In genomic region chr2:230899786-230900185, GRCh38 we compare ENCODE assay signal across 16 cellular contexts. TPM values are rescaled to one million over a fixed set of nuclear protein-coding genes. Genes with fewer than 3 reads are reported as not detected.
A peak's percentile ranks its signal among the peaks of the same experiment; 100 is the strongest.
DNase-seq lines count a peak whose midpoint lies in the region; ATAC-seq and TF ChIP-seq lines count a peak whose summit lies in the region.
"Had no signal": no experiment of that assay in that cellular context is flagged by ENCODE, and none has a peak within 500 bp of the region (broad histone marks: within the 10 kb centered on the region; RNA-seq: fewer than 3 reads in every experiment).

No MANE protein-coding gene starts in this region.

- no peaks in the 10 kb centered on the region for H3K36me3 Mint-ChIP-seq in activated T-cell treated with anti-CD3 and anti-CD28 coated beads, Interleukin-2, amount 50 U/mL, for 72 hours (ENCODE audit: insufficient read depth in 2 of 2)
- no peaks in the 10 kb centered on the region for H3K36me3 Mint-ChIP-seq in endodermal cell (ENCODE audit: low read depth)
- H3K36me3 Mint-ChIP-seq: mesothelial cell of epicardium had no signal

- peaks cover 40% of the 10 kb centered on the region for H3K27me3 Mint-ChIP-seq in activated T-cell treated with anti-CD3 and anti-CD28 coated beads, Interleukin-2, amount 50 U/mL, for 72 hours (ENCODE audit: low read depth)
- peaks cover 6% of the 10 kb centered on the region for H3K27me3 Mint-ChIP-seq in endodermal cell (ENCODE audit: insufficient read depth)

- no peaks in the 10 kb centered on the region for H3K79me2 ChIP-seq in osteoblast (ENCODE audit: insufficient read depth, low read length)

- H4K20me1 ChIP-seq in osteoblast (ENCODE audit: insufficient read depth, low read length) = no peaks in the 10 kb centered on the region

- no peak overlapping the region for H3K4me2 ChIP-seq in osteoblast (ENCODE audit: insufficient read depth, low read length)

- no peaks in the 10 kb centered on the region for H3K9me3 Mint-ChIP-seq in activated T-cell treated with anti-CD3 and anti-CD28 coated beads, Interleukin-2, amount 50 U/mL, for 72 hours
- no peaks in the 10 kb centered on the region for H3K9me3 Mint-ChIP-seq in endodermal cell
- H3K9me3 Mint-ChIP-seq: mesothelial cell of epicardium, nephron progenitor cell had no signal

- no peak overlapping the region for H3K27ac Mint-ChIP-seq in activated T-cell treated with anti-CD3 and anti-CD28 coated beads, Interleukin-2, amount 50 U/mL, for 72 hours
- H3K27ac Mint-ChIP-seq in endodermal cell = no peak overlapping the region
- H3K27ac Mint-ChIP-seq: mesothelial cell of epicardium had no signal

- peaks cover 30% of the 10 kb centered on the region for H3K27me3 ChIP-seq in osteoblast (ENCODE audit: insufficient read depth, low read length)
- no peaks in the 10 kb centered on the region for H3K27me3 ChIP-seq in endodermal cell (ENCODE audit: control insufficient read depth, insufficient read depth, low read length, poor library complexity, severe bottlenecking)
- H3K27me3 ChIP-seq: dorsolateral prefrontal cortex had no signal

- H3K4me3 ChIP-seq in osteoblast (ENCODE audit: insufficient read depth, low read length) = no peak overlapping the region
- no peak overlapping the region for H3K4me3 ChIP-seq in endodermal cell (ENCODE audit: low read length)
- H3K4me3 ChIP-seq: dorsolateral prefrontal cortex, gastroesophageal sphincter, suprapubic skin had no signal

- H3K4me1 Mint-ChIP-seq in activated T-cell treated with anti-CD3 and anti-CD28 coated beads, Interleukin-2, amount 50 U/mL, for 72 hours (ENCODE audit: low read depth) = peaks cover 54% of the 10 kb centered on the region
- H3K4me1 Mint-ChIP-seq in endodermal cell = peaks cover 6% of the 10 kb centered on the region
- H3K4me1 Mint-ChIP-seq: mesothelial cell of epicardium had no signal

- H3K9me3 ChIP-seq in osteoblast (ENCODE audit: low read depth, low read length) = no peaks in the 10 kb centered on the region
- no peaks in the 10 kb centered on the region for H3K9me3 ChIP-seq in endodermal cell (ENCODE audit: control insufficient read depth, low read length)
- H3K9me3 ChIP-seq: gastroesophageal sphincter, suprapubic skin had no signal

- ATAC-seq in activated T-cell treated with anti-CD3 and anti-CD28 coated beads, Interleukin-2, amount 50 U/mL, for 72 hours (replicated peaks in 1 of 2) = peak; percentile 84 to 87
- ATAC-seq in HG02623 (IDR thresholded peaks at IDR 0.05; ENCODE audit: unreplicated experiment) = no peak
- ATAC-seq: gastroesophageal sphincter, left colon had no signal

- H3K9ac ChIP-seq in endodermal cell (ENCODE audit: extremely low read depth, low read length, poor library complexity, severe bottlenecking) = no peak overlapping the region

- H3K36me3 ChIP-seq in osteoblast (ENCODE audit: insufficient read depth, low read length) (no peaks in the 10 kb centered on the region), endodermal cell (ENCODE audit: control insufficient read depth, insufficient read depth, low read length) (no peaks in the 10 kb centered on the region)
- H3K36me3 ChIP-seq: gastroesophageal sphincter, suprapubic skin had no signal

- no peak for TF ChIP-seq CTCF in osteoblast (IDR thresholded peaks at IDR 0.05; ENCODE audit: extremely low read depth, low read depth, low read length)
- TF ChIP-seq CTCF in endodermal cell (conservative IDR thresholded peaks at IDR 0.05) = no peak

- WGBS in endodermal cell (ENCODE audit: insufficient coverage in 1 of 2, insufficient read length in 1 of 2), 2 experiments = 92 to 97% methylated on average over 2 to 4 of the region's 4 CpGs

- no peak overlapping the region for H3K4me3 Mint-ChIP-seq in activated T-cell treated with anti-CD3 and anti-CD28 coated beads, Interleukin-2, amount 50 U/mL, for 72 hours
- no peak overlapping the region for H3K4me3 Mint-ChIP-seq in endodermal cell
- H3K4me3 Mint-ChIP-seq: mesothelial cell of epicardium, nephron progenitor cell had no signal

- no peak overlapping the region for H2AFZ ChIP-seq in osteoblast (ENCODE audit: low read length)

- H3K27ac ChIP-seq in osteoblast (ENCODE audit: low read depth, low read length) (no peak overlapping the region), endodermal cell (ENCODE audit: low read depth, low read length) (no peak overlapping the region)
- H3K27ac ChIP-seq: gastroesophageal sphincter, suprapubic skin had no signal

- no peaks in the 10 kb centered on the region for H3K4me1 ChIP-seq in osteoblast (ENCODE audit: insufficient read depth, low read length)
- peaks cover 4% of the 10 kb centered on the region for H3K4me1 ChIP-seq in endodermal cell (ENCODE audit: control insufficient read depth, insufficient read depth, low read length)
- H3K4me1 ChIP-seq: gastroesophageal sphincter, suprapubic skin had no signal

- DNase-seq in stimulated activated naive CD4-positive, alpha-beta T cell treated with Interleukin-2 at 50 U/mL for 16 hours (lab: John Stamatoyannopoulos, UW) = peak; percentile 49
- no peak for DNase-seq in stimulated activated naive CD4-positive, alpha-beta T cell (lab: John Stamatoyannopoulos, UW)
- peak; percentile 66 to 69 for DNase-seq in activated T-cell treated with anti-CD3 and anti-CD28 coated beads, Interleukin-2, amount 50 U/mL, for 72 hours
- peak in 2 of 3 donors; percentile 50 for DNase-seq in stimulated activated CD4-positive, alpha-beta T cell treated with anti-CD3 and anti-CD28 coated beads, Interleukin-12 subunit alpha, Interleukin-12 subunit beta, amount 100 ng/mL, for 48 hours (ENCODE audit: low read depth in 2 of 3, low spot score in 1 of 3)
- DNase-seq in ureter (ENCODE audit: low spot score) (no peak), osteoblast (ENCODE audit: insufficient read length, low spot score, missing footprints) (no peak), endodermal cell (no peak)
- DNase-seq: NCI-H1105 treated with DMSO at 0.1 percent for 48 hours, nephron progenitor cell, OCI-M1 had no signal

RNA-seq across cellular contexts. Expression of gene GPR55, which starts 25.3 kb away (rescaled TPM):
- 1 to 10 TPM; 6.8 to 9.8 TPM for total RNA-seq in activated T-cell treated with anti-CD3 and anti-CD28 coated beads, Interleukin-2, amount 50 U/mL, for 72 hours
- total RNA-seq in ureter (0.39 TPM), osteoblast (not detected in 2 replicates), endodermal cell (1 to 10 TPM; 2.6 to 7.5 TPM)
- polyA plus RNA-seq in endodermal cell (2013, experiment 1 of 2) = 0.64 TPM
- polyA plus RNA-seq in endodermal cell (2013, experiment 2 of 2) = 0.21 TPM
- total RNA-seq: mesothelial cell of epicardium had no signal

RNA-seq across cellular contexts. Expression of gene ITM2C, which starts 35.0 kb away (rescaled TPM):
- total RNA-seq in activated T-cell treated with anti-CD3 and anti-CD28 coated beads, Interleukin-2, amount 50 U/mL, for 72 hours = 10 to 100 TPM; 42.8 to 58.7 TPM
- total RNA-seq in ureter = 227 TPM
- total RNA-seq in osteoblast = 52.2 and 63.7 TPM in 2 replicates
- total RNA-seq in endodermal cell = 100 to 1,000 TPM; 208 to 269 TPM
- polyA plus RNA-seq in endodermal cell (2013, experiment 1 of 2) = 239 TPM
- 230 TPM for polyA plus RNA-seq in endodermal cell (2013, experiment 2 of 2)

Comparison
In these comparisons a context has a peak if more than half of its experiments do, and no peak if none do; other contexts are left out.
1. DNase-seq: peak in stimulated activated naive CD4-positive, alpha-beta T cell treated with Interleukin-2 at 50 U/mL for 16 hours (single experiment), activated T-cell treated with anti-CD3 and anti-CD28 coated beads, Interleukin-2, amount 50 U/mL, for 72 hours (2 of 2) and stimulated activated CD4-positive, alpha-beta T cell treated with anti-CD3 and anti-CD28 coated beads, Interleukin-12 subunit alpha, Interleukin-12 subunit beta, amount 100 ng/mL, for 48 hours (2 of 3); none in stimulated activated naive CD4-positive, alpha-beta T cell (0 of 6), ureter (single experiment), osteoblast (single experiment) and endodermal cell (single experiment).